14 cellular contexts compared by ENCODE assay signal in genomic region chr16:50021509-50021908, GRCh38. TPM values are rescaled to one million over a fixed set of nuclear protein-coding genes. Genes with fewer than 3 reads are reported as not detected.
A peak's percentile ranks its signal among the peaks of the same experiment; 100 is the strongest.
DNase-seq lines count a peak whose midpoint lies in the region; ATAC-seq, FAIRE-seq and TF ChIP-seq lines count a peak whose summit lies in the region.
"Had no signal": no experiment of that assay in that cellular context is flagged by ENCODE, and none has a peak within 500 bp of the region (broad histone marks: within the 10 kb centered on the region; RNA-seq: fewer than 3 reads in every experiment).

No MANE protein-coding gene starts in this region.

- no peak overlapping the region for H4K91ac ChIP-seq in trophoblast cell (ENCODE audit: low read depth, low read length)

- H2AFZ ChIP-seq in Karpas-422 (ENCODE audit: low read length) (no peak overlapping the region), GM12878 (ENCODE audit: control insufficient read depth, low read depth, low read length) (peak overlapping the region; percentile 12; the same call in 1 of the 2 replicates), trophoblast cell (ENCODE audit: insufficient read depth, low read length, poor library complexity) (no peak overlapping the region)

- H3K4me1 ChIP-seq in Karpas-422 (ENCODE audit: low read length) (peaks cover 12% of the 10 kb centered on the region), GM12878 (ENCODE audit: control insufficient read depth, insufficient read depth, low read length) (0 out of 2 replicates have a peak, but pooled peaks cover 3% of the 10 kb centered on the region), trophoblast cell (ENCODE audit: control insufficient read depth in 1 of 2, insufficient read depth in 2 of 2, low read length in 2 of 2) (no peaks in the 10 kb centered on the region), psoas muscle (peaks cover 8% of the 10 kb centered on the region)

- H3K79me1 ChIP-seq in trophoblast cell (ENCODE audit: low read length) = peaks cover 6% of the 10 kb centered on the region

- H2BK120ac ChIP-seq in trophoblast cell (ENCODE audit: insufficient read depth, low read length, poor library complexity) = no peak overlapping the region

- no TSS peak for BruUV-seq in GM12878 (replicated peaks; lab: Mats Ljungman, UMichigan)

- ATAC-seq in GM12878 = no peak
- ATAC-seq in psoas muscle = no peak

- no peaks in the 10 kb centered on the region for H3K9me2 ChIP-seq in Karpas-422 (replicated peaks; ENCODE audit: insufficient read depth, low read length)

- H3K4me2 ChIP-seq in Karpas-422 (ENCODE audit: low read depth, low read length, poor library complexity, severe bottlenecking) (no peak overlapping the region), GM12878 (ENCODE audit: control insufficient read depth, insufficient read depth) (no peak overlapping the region), trophoblast cell (ENCODE audit: low read length) (no peak overlapping the region)

- WGBS in GM12878 (ENCODE audit: insufficient coverage, insufficient replicate concordance, low lambda C conversion rate, missing lambda C conversion rate) = 48% methylated on average over 2 of the region's 2 CpGs
- WGBS in trophoblast cell (ENCODE audit: extremely low coverage, insufficient coverage, insufficient read length) = no CpG with 5 or more reads among the region's 2 CpGs
- 32 to 46% (median 40%) methylated on average over 2 of the region's 2 CpGs for WGBS in psoas muscle, 3 donors

- H2AK5ac ChIP-seq in trophoblast cell (ENCODE audit: low read length) = no peak overlapping the region

- POLR2A ChIA-PET in GM12878 (lab: Charles Lee) = no interaction called here

- RAD21 ChIA-PET in GM12878 (lab: Charles Lee; ENCODE audit: unreplicated experiment) = interaction anchor here (0.8 to 7.9 kb wide), 2 partner anchors 64 to 189 kb away, joined by 5 to 191 read pairs; no protein-coding TSS in a partner anchor

- no peak overlapping the region for H3K18ac ChIP-seq in trophoblast cell (ENCODE audit: low read length)

- TF ChIP-seq CTCF in GM12878 (IDR thresholded peaks at IDR 0.05 in 2 of 3, conservative IDR thresholded peaks at IDR 0.05 in 1 of 3; ENCODE audit: control insufficient read depth in 2 of 3, extremely low read depth in 1 of 3, insufficient read depth in 1 of 3, low read depth in 3 of 3, low read length in 3 of 3) (peak in 2 of 3 experiments; percentile 30 to 41; a peak in 3 of 6 replicates), psoas muscle (IDR thresholded peaks at IDR 0.05) (no peak)

- H3K4ac ChIP-seq in trophoblast cell (ENCODE audit: low read depth, low read length) = no peak overlapping the region

- H3K27me3 ChIP-seq in Karpas-422 (ENCODE audit: low read length) (no peaks in the 10 kb centered on the region), GM12878 (replicated peaks in 1 of 2; ENCODE audit: control insufficient read depth in 2 of 2, insufficient read depth in 2 of 2, low read length in 1 of 2) (no peaks in the 10 kb centered on the region), trophoblast cell (ENCODE audit: insufficient read depth, low read length) (no peaks in the 10 kb centered on the region), psoas muscle (ENCODE audit: insufficient read depth in 3 of 3, low read length in 2 of 3) (no peaks in the 10 kb centered on the region)

- no peak overlapping the region for H4K12ac ChIP-seq in trophoblast cell (ENCODE audit: low read depth, low read length)

- no peak overlapping the region for H2BK5ac ChIP-seq in trophoblast cell (ENCODE audit: low read depth, low read length, poor library complexity)

- H4K8ac ChIP-seq in trophoblast cell (ENCODE audit: low read depth, low read length) = no peak overlapping the region

- TF ChIP-seq POLR2A in GM12878 (IDR thresholded peaks at IDR 0.05; ENCODE audit: low read depth, low read length) = no peak

- H3K4me3 ChIP-seq in Karpas-422 (ENCODE audit: low read length) (no peak overlapping the region), GM12878 (no peak overlapping the region), trophoblast cell (ENCODE audit: low read depth, low read length) (no peak overlapping the region), psoas muscle (no peak overlapping the region)

- TF ChIP-seq EP300 in GM12878 (IDR thresholded peaks at IDR 0.05; ENCODE audit: borderline replicate concordance in 1 of 2, control insufficient read depth in 1 of 2, low read depth in 2 of 2, low read length in 2 of 2) = no peak

- no peaks in the 10 kb centered on the region for H3K9me3 ChIP-seq in Karpas-422 (ENCODE audit: low read length)
- no peaks in the 10 kb centered on the region for H3K9me3 ChIP-seq in GM12878 (replicated peaks; ENCODE audit: control insufficient read depth, insufficient read depth, low read length)
- H3K9me3 ChIP-seq in trophoblast cell (ENCODE audit: insufficient read depth, low read depth, low read length) = no peaks in the 10 kb centered on the region
- H3K9me3 ChIP-seq in psoas muscle = no peaks in the 10 kb centered on the region

- CTCF ChIA-PET in GM12878 (lab: Yijun Ruan, JAX) = interaction anchor here (0.8 to 8.0 kb wide), 4 partner anchors 64 to 776 kb away, joined by 3 to 216 read pairs (median 6); no protein-coding TSS in a partner anchor

- H4K20me1 ChIP-seq in Karpas-422 (ENCODE audit: insufficient read depth, low read depth, low read length) (no peaks in the 10 kb centered on the region), GM12878 (ENCODE audit: control insufficient read depth, insufficient read depth) (no peaks in the 10 kb centered on the region)

- H3K9ac ChIP-seq in Karpas-422 (ENCODE audit: low read length) (0 out of 2 replicates have a peak overlapping the region, but pooled peaks have one; percentile 9), GM12878 (ENCODE audit: control insufficient read depth, insufficient read depth, low read length) (no peak overlapping the region), trophoblast cell (ENCODE audit: low read length) (no peak overlapping the region)

- peak; percentile 59 for TF ChIP-seq RAD21 in GM12878 (IDR thresholded peaks at IDR 0.05; ENCODE audit: insufficient read depth, low read depth, low read length)

- H3K27ac ChIP-seq in Karpas-422 (ENCODE audit: low read length) (no peak overlapping the region), GM12878 (ENCODE audit: control insufficient read depth, insufficient read depth) (no peak overlapping the region), trophoblast cell (ENCODE audit: low read depth, low read length) (no peak overlapping the region), psoas muscle (no peak overlapping the region)

- peak; percentile 16 for DNase-seq in activated CD4-positive, alpha-beta T cell treated with anti-CD3 and anti-CD28 coated beads for 48 hours
- DNase-seq in activated CD4-positive, alpha-beta T cell treated with anti-CD3 and anti-CD28 coated beads, Interleukin-2, amount 50 U/mL, for 48 hours = no peak
- DNase-seq in Karpas-422 (peak; percentile 56), GM12878 (ENCODE audit: low read depth, low spot score) (no peak), trophoblast cell (peak; percentile 17 to 43), psoas muscle (no peak), amygdala (lab: John Stamatoyannopoulos, UW) (no peak), hepatic stellate cell (ENCODE audit: low spot score) (no peak)
- DNase-seq: C1 segment of cervical spinal cord; cortex of kidney; hypothalamus; naive B cell; NCI-H2081 treated with DMSO at 0.1 percent for 48 hours; stimulated activated CD4-positive, alpha-beta T cell treated with anti-CD3 and anti-CD28 coated beads, Interleukin-1b, Interleukin-23, amount 100 ng/mL, for 48 hours had no signal

- in situ Hi-C loops in GM12878 (cut with MboI) = loop anchor here (5.0 kb wide), 1 partner anchor 191 kb away; no protein-coding TSS in a partner anchor

- no peak overlapping the region for H3K23ac ChIP-seq in trophoblast cell (ENCODE audit: low read length)

- H3K36me3 ChIP-seq in Karpas-422 (ENCODE audit: insufficient read depth, low read length) (no peaks in the 10 kb centered on the region), GM12878 (ENCODE audit: control insufficient read depth in 2 of 2, insufficient read depth in 2 of 2, low read length in 1 of 2) (no peaks in the 10 kb centered on the region), trophoblast cell (ENCODE audit: control insufficient read depth in 1 of 2, insufficient read depth in 2 of 2, low read length in 2 of 2) (no peaks in the 10 kb centered on the region), psoas muscle (ENCODE audit: insufficient read depth in 1 of 2, low read depth in 1 of 2) (no peaks in the 10 kb centered on the region)

- FAIRE-seq in GM12878 (lab: Jason Lieb, UNC) = no peak

- SMC1A ChIA-PET in GM12878 (lab: Charles Lee; ENCODE audit: uncharacterized antibody, unreplicated experiment) = interaction anchor here (0.5 to 2.0 kb wide), 4 partner anchors 46 to 797 kb away, joined by 3 to 10 read pairs (median 4); no protein-coding TSS in a partner anchor

- intact Hi-C loops in GM12878 (cut with micrococcal nuclease; ENCODE audit: unreplicated experiment) = loop anchor here (10.0 kb wide), 1 partner anchor 343 kb away; the partner anchor contains the start of gene BRD7
- intact Hi-C loops in psoas muscle (cut with DNase I) = loop anchor here in 1 of 2 donors (10.0 kb wide), 3 partner anchors 343 to 783 kb away; partner anchors contain the start of gene BRD7

- H2BK12ac ChIP-seq in trophoblast cell (ENCODE audit: low read length) = no peak overlapping the region

- H3K14ac ChIP-seq in trophoblast cell (ENCODE audit: low read length) = no peak overlapping the region

- H3K79me2 ChIP-seq in Karpas-422 (ENCODE audit: low read length) = peaks cover 15% of the 10 kb centered on the region
- peaks cover 12% of the 10 kb centered on the region for H3K79me2 ChIP-seq in GM12878 (ENCODE audit: control insufficient read depth, insufficient read depth, low read length)
- peaks cover 7% of the 10 kb centered on the region for H3K79me2 ChIP-seq in trophoblast cell (ENCODE audit: control insufficient read depth, insufficient read depth, low read length, poor library complexity)

RNA-seq across cellular contexts. Expression of gene CNEP1R1, which starts 3.5 kb away (rescaled TPM):
- total RNA-seq in Karpas-422 (2014; rRNA removed; shearing (Covaris generic); ENCODE audit: low replicate concordance) = 11.8 and 27.1 TPM in 2 replicates
- total RNA-seq in GM12878 (2013; cell fraction: nucleolus; rRNA removed) = 44.3 and 47.8 TPM in 2 replicates
- total RNA-seq in GM12878 (2014; rRNA removed) = 18.1 and 19.8 TPM in 2 replicates
- total RNA-seq in GM12878 (2014; rRNA removed; fragmentation: Illumina TruSeq; extraction: Trizol) = 17.1 and 17.5 TPM in 2 replicates
- 13.7 and 14.0 TPM in 2 replicates for total RNA-seq in GM12878 (2021)
- 4.9 TPM for polyA plus RNA-seq in GM12878 (2011; ENCODE audit: low read depth)
- polyA plus RNA-seq in GM12878 (2011; rRNA removed) = 29.2 and 39.7 TPM in 2 replicates
- 14.1 and 15.4 TPM in 2 replicates for polyA plus RNA-seq in GM12878 (2011; cell fraction: cytosol; rRNA removed)
- polyA plus RNA-seq in GM12878 (2011; cell fraction: nucleus; rRNA removed) = 15.4 and 16.7 TPM in 2 replicates
- polyA plus RNA-seq in GM12878 (2012) = 8.8 and 11.9 TPM in 2 replicates
- 13.8 and 17.0 TPM in 2 replicates for polyA plus RNA-seq in GM12878 (2014; fragmentation: Illumina TruSeq; extraction: Trizol)
- polyA plus RNA-seq in GM12878 (2014; fragmentation: Nextera tagmentation; extraction: Ambion mirVana) = 10 to 100 TPM; 11.5 to 15.7 TPM
- polyA plus RNA-seq in GM12878 (2014; rRNA removed) = 13.1 and 14.1 TPM in 2 replicates
- 10 to 100 TPM; 15.4 to 16.8 TPM for polyA plus RNA-seq in GM12878 (2016; fragmentation: Nextera tagmentation; extraction: Ambion mirVana)
- polyA minus RNA-seq in GM12878 (2011; rRNA and poly(A)+ RNA removed) = 15.5 and 19.2 TPM in 2 replicates
- polyA minus RNA-seq in GM12878 (2011; cell fraction: cytosol; rRNA and poly(A)+ RNA removed) = 12.8 and 13.5 TPM in 2 replicates
- 14.3 and 26.3 TPM in 2 replicates for polyA minus RNA-seq in GM12878 (2011; cell fraction: nucleus; rRNA and poly(A)+ RNA removed)
- polyA plus RNA-seq in trophoblast cell (2013) = 16.7 and 17.0 TPM in 2 replicates
- 10 to 100 TPM; 10.9 to 15.8 (median 14.8) TPM for total RNA-seq in psoas muscle
- polyA plus RNA-seq in psoas muscle = 10 to 100 TPM; 11.6 to 45.5 (median 16.2) TPM

RNA-seq across cellular contexts. Expression of gene HEATR3, which starts 44.3 kb away (rescaled TPM):
- total RNA-seq in Karpas-422 (2014; rRNA removed; shearing (Covaris generic); ENCODE audit: low replicate concordance) = 22.1 and 24.4 TPM in 2 replicates
- 19.6 and 23.1 TPM in 2 replicates for total RNA-seq in GM12878 (2013; cell fraction: nucleolus; rRNA removed)
- total RNA-seq in GM12878 (2014; rRNA removed) (21.9 and 23.4 TPM in 2 replicates), GM12878 (2014; rRNA removed; fragmentation: Illumina TruSeq; extraction: Trizol) (16.0 and 19.2 TPM in 2 replicates), GM12878 (2021) (20.4 and 21.6 TPM in 2 replicates), psoas muscle (10 to 100 TPM in 3 of 4 donors, 1 to 10 TPM in 1; 9.2 to 20.9 (median 13.4) TPM)
- 12.0 TPM for polyA plus RNA-seq in GM12878 (2011; ENCODE audit: low read depth)
- polyA plus RNA-seq in GM12878 (2011; rRNA removed) (19.6 and 27.8 TPM in 2 replicates), GM12878 (2014; fragmentation: Illumina TruSeq; extraction: Trizol) (16.6 and 30.0 TPM in 2 replicates), GM12878 (2014; fragmentation: Nextera tagmentation; extraction: Ambion mirVana) (1 to 10 TPM; 1.5 to 5.0 TPM), GM12878 (2014; rRNA removed) (12.2 and 16.2 TPM in 2 replicates), GM12878 (2016; fragmentation: Nextera tagmentation; extraction: Ambion mirVana) (10 to 100 TPM; 12.5 to 12.8 TPM), psoas muscle (10 to 100 TPM in 2 of 3 donors, 1 to 10 TPM in 1; 8.6 to 12.1 (median 10.4) TPM)
- polyA plus RNA-seq in GM12878 (2011; cell fraction: cytosol; rRNA removed) = 15.1 and 17.3 TPM in 2 replicates
- polyA plus RNA-seq in GM12878 (2011; cell fraction: nucleus; rRNA removed) = 30.1 and 30.5 TPM in 2 replicates
- polyA plus RNA-seq in GM12878 (2012) = 5.9 and 8.1 TPM in 2 replicates
- polyA minus RNA-seq in GM12878 (2011; rRNA and poly(A)+ RNA removed) = 16.6 and 21.1 TPM in 2 replicates
- 6.9 and 13.8 TPM in 2 replicates for polyA minus RNA-seq in GM12878 (2011; cell fraction: cytosol; rRNA and poly(A)+ RNA removed)
- 10.5 and 20.1 TPM in 2 replicates for polyA minus RNA-seq in GM12878 (2011; cell fraction: nucleus; rRNA and poly(A)+ RNA removed)
- 9.9 and 12.6 TPM in 2 replicates for polyA plus RNA-seq in trophoblast cell (2013)

Comparison
In these comparisons a context has a peak if more than half of its experiments do, and no peak if none do; other contexts are left out.
1. DNase-seq: peak in activated CD4-positive, alpha-beta T cell treated with anti-CD3 and anti-CD28 coated beads for 48 hours (single experiment), Karpas-422 (single experiment) and trophoblast cell (2 of 2); none in activated CD4-positive, alpha-beta T cell treated with anti-CD3 and anti-CD28 coated beads, Interleukin-2, amount 50 U/mL, for 48 hours (0 of 2), GM12878 (single experiment), psoas muscle (0 of 2), amygdala (0 of 56) and hepatic stellate cell (single experiment).